Comparison of ENCODE assay signal across 24 cellular contexts in genomic region chr10:80184291-80184690, GRCh38. TPM values are rescaled to one million over a fixed set of nuclear protein-coding genes. Genes with fewer than 3 reads are reported as not detected.
DNase-seq lines count a peak whose midpoint lies in the region; ATAC-seq lines count a peak whose summit lies in the region.
"Had no signal": no experiment of that assay in that cellular context is flagged by ENCODE, and none has a peak within 500 bp of the region (broad histone marks: within the 10 kb centered on the region; RNA-seq: fewer than 3 reads in every experiment).

No MANE protein-coding gene starts in this region.

- H3K36me3 Mint-ChIP-seq in activated naive CD8-positive, alpha-beta T cell treated with anti-CD3 and anti-CD28 coated beads, Interleukin-2, amount 10 ng/mL, durations not matched to agents 7 days and 5 days, result peaks cover 13% of the 10 kb centered on the region
- H3K36me3 Mint-ChIP-seq in activated naive CD8-positive, alpha-beta T cell treated with anti-CD3 and anti-CD28 coated beads for 36 hours, result peaks cover 13% of the 10 kb centered on the region
- no peaks in the 10 kb centered on the region for H3K36me3 Mint-ChIP-seq in T-helper 17 cell (ENCODE audit: low read depth)

- POLR2A ChIA-PET in activated naive CD8-positive, alpha-beta T cell treated with anti-CD3 and anti-CD28 coated beads, Interleukin-2, amount 10 ng/mL, durations not matched to agents 7 days and 5 days (lab: Charles Lee), result interaction anchor here (0.9 kb wide), 1 partner anchor 21 kb away, joined by 5 read pairs; no protein-coding TSS in a partner anchor

- no peaks in the 10 kb centered on the region for H3K27me3 Mint-ChIP-seq in activated naive CD8-positive, alpha-beta T cell treated with anti-CD3 and anti-CD28 coated beads, Interleukin-2, amount 10 ng/mL, durations not matched to agents 7 days and 5 days
- no peaks in the 10 kb centered on the region for H3K27me3 Mint-ChIP-seq in activated naive CD8-positive, alpha-beta T cell treated with anti-CD3 and anti-CD28 coated beads for 36 hours
- H3K27me3 Mint-ChIP-seq in T-helper 17 cell, result no peaks in the 10 kb centered on the region

- no peak for ATAC-seq in activated naive CD8-positive, alpha-beta T cell treated with anti-CD3 and anti-CD28 coated beads, Interleukin-2, amount 10 ng/mL, durations not matched to agents 7 days and 5 days (ENCODE audit: low read depth)
- ATAC-seq in T-helper 17 cell, result no peak
- ATAC-seq: activated naive CD4-positive, alpha-beta T cell treated with anti-CD3 and anti-CD28 coated beads, Interleukin-2, amount 50 U/mL, for 72 hours; gastrocnemius medialis had no signal

- H3K27me3 ChIP-seq in mesenchymal stem cell (ENCODE audit: control insufficient read depth in 1 of 2, insufficient read depth in 1 of 2, low read length in 2 of 2) (no peaks in the 10 kb centered on the region), neuronal stem cell (ENCODE audit: control insufficient read depth in 3 of 3, insufficient read depth in 3 of 3, low read depth in 1 of 3, low read length in 3 of 3) (no peaks in the 10 kb centered on the region)
- H3K27me3 ChIP-seq: gastrocnemius medialis, stomach, tibial nerve had no signal

- H3K14ac ChIP-seq in mesenchymal stem cell (ENCODE audit: low read length in 2 of 2) (no peak overlapping the region), neuronal stem cell (ENCODE audit: low read length) (no peak overlapping the region)

- no peak overlapping the region for H2AK5ac ChIP-seq in mesenchymal stem cell (ENCODE audit: low read length, severe bottlenecking)
- no peak overlapping the region for H2AK5ac ChIP-seq in neuronal stem cell (ENCODE audit: low read depth, low read length)

- H3K9ac ChIP-seq in mesenchymal stem cell (ENCODE audit: low read length), result no peak overlapping the region
- H3K9ac ChIP-seq in neuronal stem cell (ENCODE audit: low read depth, low read length, poor library complexity), result no peak overlapping the region

- no peak for DNase-seq in activated naive CD8-positive, alpha-beta T cell treated with anti-CD3 and anti-CD28 coated beads, Interleukin-2, amount 10 ng/mL, durations not matched to agents 7 days and 5 days
- DNase-seq in activated naive CD8-positive, alpha-beta T cell treated with anti-CD3 and anti-CD28 coated beads for 36 hours, result no peak
- DNase-seq in EH (ENCODE audit: low read depth), result peak; percentile 32
- no peak for DNase-seq in T-helper 17 cell
- DNase-seq in mesenchymal stem cell, result peak; percentile 46
- DNase-seq in DMS53 (lab: John Stamatoyannopoulos, UW), result no peak
- DNase-seq in neuronal stem cell (ENCODE audit: low spot score), result no peak
- DNase-seq: DND-41; effector memory CD4-positive, alpha-beta T cell; gastrocnemius medialis; HCEC 1CT; KBM-7; MM.1S; NCI-H1694 treated with DMSO at 0.1 percent for 48 hours; NCI-H2171 treated with DMSO at 0.1 percent for 48 hours; NCI-H526 treated with DMSO at 0.1 percent for 48 hours; retina; RPMI8226; stimulated activated CD4-positive, alpha-beta T cell treated with anti-CD3 and anti-CD28 coated beads, Interleukin-4, amount 100 ng/mL, for 24 hours; stomach had no signal

- H3K79me1 ChIP-seq in mesenchymal stem cell (replicated peaks; ENCODE audit: low read length, poor library complexity, severe bottlenecking), result peaks cover 27% of the 10 kb centered on the region
- H3K79me1 ChIP-seq in neuronal stem cell (ENCODE audit: low read depth, low read length), result no peaks in the 10 kb centered on the region

- H2BK12ac ChIP-seq in mesenchymal stem cell (ENCODE audit: low read length in 2 of 2) (no peak overlapping the region), neuronal stem cell (ENCODE audit: low read length) (no peak overlapping the region)

- no peak overlapping the region for H3K23ac ChIP-seq in mesenchymal stem cell (ENCODE audit: low read length in 2 of 2)
- H3K23ac ChIP-seq in neuronal stem cell (ENCODE audit: low read depth, low read length, poor library complexity), result no peak overlapping the region

- peak overlapping the region; percentile 66 for H3K27ac Mint-ChIP-seq in activated naive CD8-positive, alpha-beta T cell treated with anti-CD3 and anti-CD28 coated beads, Interleukin-2, amount 10 ng/mL, durations not matched to agents 7 days and 5 days
- H3K27ac Mint-ChIP-seq in activated naive CD8-positive, alpha-beta T cell treated with anti-CD3 and anti-CD28 coated beads for 36 hours, result no peak overlapping the region
- peak overlapping the region; percentile 56 for H3K27ac Mint-ChIP-seq in T-helper 17 cell

- peaks cover 22 to 44% of the 10 kb centered on the region in 2 experiments for H3K36me3 ChIP-seq in mesenchymal stem cell (ENCODE audit: control insufficient read depth in 1 of 2, insufficient read depth in 2 of 2, low read depth in 1 of 2, low read length in 2 of 2)
- no peaks in the 10 kb centered on the region for H3K36me3 ChIP-seq in neuronal stem cell (replicated peaks in 1 of 2; ENCODE audit: control insufficient read depth in 2 of 2, insufficient read depth in 2 of 2, low read length in 2 of 2)
- H3K36me3 ChIP-seq: gastrocnemius medialis had no signal

- no peak overlapping the region for H3K4ac ChIP-seq in mesenchymal stem cell (ENCODE audit: low read depth in 1 of 2, low read length in 2 of 2)
- H3K4ac ChIP-seq in neuronal stem cell (ENCODE audit: low read length), result no peak overlapping the region

- no peaks in the 10 kb centered on the region for H3K9me3 Mint-ChIP-seq in activated naive CD8-positive, alpha-beta T cell treated with anti-CD3 and anti-CD28 coated beads, Interleukin-2, amount 10 ng/mL, durations not matched to agents 7 days and 5 days
- H3K9me3 Mint-ChIP-seq in activated naive CD8-positive, alpha-beta T cell treated with anti-CD3 and anti-CD28 coated beads for 36 hours, result no peaks in the 10 kb centered on the region
- H3K9me3 Mint-ChIP-seq: activated naive CD4-positive, alpha-beta T cell treated with anti-CD3 and anti-CD28 coated beads, Interleukin-2, amount 50 U/mL, for 72 hours had no signal

- H3K18ac ChIP-seq in mesenchymal stem cell (ENCODE audit: low read depth in 1 of 2, low read length in 2 of 2), result no peak overlapping the region
- no peak overlapping the region for H3K18ac ChIP-seq in neuronal stem cell (ENCODE audit: low read length)

- no peak overlapping the region for H2BK15ac ChIP-seq in mesenchymal stem cell (ENCODE audit: low read depth, poor library complexity, severe bottlenecking)
- no peak overlapping the region for H2BK15ac ChIP-seq in neuronal stem cell (ENCODE audit: low read length)

- no peak overlapping the region for H3K4me2 ChIP-seq in mesenchymal stem cell (ENCODE audit: low read length, poor library complexity, severe bottlenecking)
- no peak overlapping the region for H3K4me2 ChIP-seq in neuronal stem cell (ENCODE audit: insufficient read depth, low read length, poor library complexity, severe bottlenecking)

- H3K9me3 ChIP-seq in T-helper 17 cell (ENCODE audit: control insufficient read depth, low read length, poor library complexity, severe bottlenecking) (no peaks in the 10 kb centered on the region), mesenchymal stem cell (ENCODE audit: control insufficient read depth, low read length) (no peaks in the 10 kb centered on the region), neuronal stem cell (replicated peaks in 1 of 2; ENCODE audit: control insufficient read depth in 2 of 2, insufficient read depth in 1 of 2, low read depth in 1 of 2, low read length in 2 of 2) (no peaks in the 10 kb centered on the region)
- H3K9me3 ChIP-seq: gastrocnemius medialis, stomach, tibial nerve had no signal

- H4K8ac ChIP-seq in mesenchymal stem cell (ENCODE audit: low read length) (no peak overlapping the region), neuronal stem cell (ENCODE audit: low read depth, low read length) (no peak overlapping the region)

- H2BK5ac ChIP-seq in mesenchymal stem cell (ENCODE audit: low read depth, low read length, poor library complexity, severe bottlenecking) (no peak overlapping the region), neuronal stem cell (ENCODE audit: low read length) (no peak overlapping the region)

- H2AFZ ChIP-seq in mesenchymal stem cell (ENCODE audit: low read depth, low read length), result no peak overlapping the region
- no peak overlapping the region for H2AFZ ChIP-seq in neuronal stem cell (ENCODE audit: low read length)

- H3K4me1 ChIP-seq in mesenchymal stem cell (ENCODE audit: control insufficient read depth, insufficient read depth, low read depth, low read length), result peaks cover 10% of the 10 kb centered on the region
- no peaks in the 10 kb centered on the region for H3K4me1 ChIP-seq in neuronal stem cell (ENCODE audit: control insufficient read depth in 2 of 2, insufficient read depth in 1 of 2, low read depth in 1 of 2, low read length in 2 of 2)

- H3K4me1 Mint-ChIP-seq in activated naive CD8-positive, alpha-beta T cell treated with anti-CD3 and anti-CD28 coated beads, Interleukin-2, amount 10 ng/mL, durations not matched to agents 7 days and 5 days, result peaks cover 50% of the 10 kb centered on the region
- H3K4me1 Mint-ChIP-seq in activated naive CD8-positive, alpha-beta T cell treated with anti-CD3 and anti-CD28 coated beads for 36 hours, result peaks cover 65% of the 10 kb centered on the region
- peaks cover 57% of the 10 kb centered on the region for H3K4me1 Mint-ChIP-seq in T-helper 17 cell

- no peak overlapping the region for H3K27ac ChIP-seq in mesenchymal stem cell (ENCODE audit: low read length, poor library complexity, severe bottlenecking)
- no peak overlapping the region for H3K27ac ChIP-seq in neuronal stem cell (replicated peaks; ENCODE audit: low read length)

- 64% methylated on average over 4 of the region's 4 CpGs for WGBS in mesenchymal stem cell
- no CpG with 5 or more reads among the region's 4 CpGs for WGBS in neuronal stem cell (ENCODE audit: extremely low coverage in 2 of 2, insufficient read length in 2 of 2, insufficient replicate concordance in 1 of 2), 2 donors

- H2BK120ac ChIP-seq in mesenchymal stem cell (ENCODE audit: low read depth, low read length), result no peak overlapping the region
- H2BK120ac ChIP-seq in neuronal stem cell (ENCODE audit: low read depth, low read length), result no peak overlapping the region

- H3K4me3 Mint-ChIP-seq in activated naive CD8-positive, alpha-beta T cell treated with anti-CD3 and anti-CD28 coated beads, Interleukin-2, amount 10 ng/mL, durations not matched to agents 7 days and 5 days, result no peak overlapping the region
- H3K4me3 Mint-ChIP-seq in activated naive CD8-positive, alpha-beta T cell treated with anti-CD3 and anti-CD28 coated beads for 36 hours, result no peak overlapping the region
- no peak overlapping the region for H3K4me3 Mint-ChIP-seq in T-helper 17 cell

- H3K4me3 ChIP-seq in mesenchymal stem cell (ENCODE audit: insufficient read depth in 1 of 2, low read depth in 1 of 2, low read length in 2 of 2) (no peak overlapping the region), neuronal stem cell (ENCODE audit: low read length in 2 of 2) (no peak overlapping the region)
- H3K4me3 ChIP-seq: gastrocnemius medialis, lung, stomach, tibial nerve had no signal

- H4K91ac ChIP-seq in mesenchymal stem cell (ENCODE audit: low read length) (no peak overlapping the region), neuronal stem cell (ENCODE audit: low read depth, low read length, poor library complexity) (no peak overlapping the region)

RNA-seq across cellular contexts. Expression of gene ANXA11, which starts 21.0 kb away (rescaled TPM):
- total RNA-seq in activated naive CD8-positive, alpha-beta T cell treated with anti-CD3 and anti-CD28 coated beads, Interleukin-2, amount 10 ng/mL, durations not matched to agents 7 days and 5 days, result 100 to 1,000 TPM; 263 to 277 TPM
- 100 to 1,000 TPM; 181 to 191 TPM for total RNA-seq in activated naive CD8-positive, alpha-beta T cell treated with anti-CD3 and anti-CD28 coated beads for 36 hours
- 100 to 1,000 TPM; 199 to 209 TPM for total RNA-seq in T-helper 17 cell
- 670 TPM for polyA plus RNA-seq in mesenchymal stem cell (2013, experiment 1 of 2)
- 665 TPM for polyA plus RNA-seq in mesenchymal stem cell (2013, experiment 2 of 2)
- 47.4 TPM for polyA plus RNA-seq in neuronal stem cell (2013, experiment 1 of 2)
- 40.6 TPM for polyA plus RNA-seq in neuronal stem cell (2013, experiment 2 of 2)

RNA-seq across cellular contexts. Expression of gene PLAC9, which starts 51.8 kb away (rescaled TPM):
- total RNA-seq in activated naive CD8-positive, alpha-beta T cell treated with anti-CD3 and anti-CD28 coated beads, Interleukin-2, amount 10 ng/mL, durations not matched to agents 7 days and 5 days, result not detected
- not detected for total RNA-seq in activated naive CD8-positive, alpha-beta T cell treated with anti-CD3 and anti-CD28 coated beads for 36 hours
- total RNA-seq in T-helper 17 cell, result not detected
- 1.6 TPM for polyA plus RNA-seq in mesenchymal stem cell (2013, experiment 1 of 2)
- 2.0 TPM for polyA plus RNA-seq in mesenchymal stem cell (2013, experiment 2 of 2)
- 1.3 TPM for polyA plus RNA-seq in neuronal stem cell (2013, experiment 1 of 2)
- 1.3 TPM for polyA plus RNA-seq in neuronal stem cell (2013, experiment 2 of 2)
- total RNA-seq: activated naive CD4-positive, alpha-beta T cell treated with anti-CD3 and anti-CD28 coated beads, Interleukin-2, amount 50 U/mL, for 72 hours; HT-29 had no signal

Comparison
In these comparisons a context has a peak if more than half of its experiments do, and no peak if none do; other contexts are left out.
1. DNase-seq: peak in EH (single experiment) and mesenchymal stem cell (single experiment); none in activated naive CD8-positive, alpha-beta T cell treated with anti-CD3 and anti-CD28 coated beads, Interleukin-2, amount 10 ng/mL, durations not matched to agents 7 days and 5 days (single experiment), activated naive CD8-positive, alpha-beta T cell treated with anti-CD3 and anti-CD28 coated beads for 36 hours (single experiment), T-helper 17 cell (0 of 3), DMS53 (single experiment) and neuronal stem cell (single experiment).